ENCODE assay signal across 1 cellular context in the genomic region with DNA sequence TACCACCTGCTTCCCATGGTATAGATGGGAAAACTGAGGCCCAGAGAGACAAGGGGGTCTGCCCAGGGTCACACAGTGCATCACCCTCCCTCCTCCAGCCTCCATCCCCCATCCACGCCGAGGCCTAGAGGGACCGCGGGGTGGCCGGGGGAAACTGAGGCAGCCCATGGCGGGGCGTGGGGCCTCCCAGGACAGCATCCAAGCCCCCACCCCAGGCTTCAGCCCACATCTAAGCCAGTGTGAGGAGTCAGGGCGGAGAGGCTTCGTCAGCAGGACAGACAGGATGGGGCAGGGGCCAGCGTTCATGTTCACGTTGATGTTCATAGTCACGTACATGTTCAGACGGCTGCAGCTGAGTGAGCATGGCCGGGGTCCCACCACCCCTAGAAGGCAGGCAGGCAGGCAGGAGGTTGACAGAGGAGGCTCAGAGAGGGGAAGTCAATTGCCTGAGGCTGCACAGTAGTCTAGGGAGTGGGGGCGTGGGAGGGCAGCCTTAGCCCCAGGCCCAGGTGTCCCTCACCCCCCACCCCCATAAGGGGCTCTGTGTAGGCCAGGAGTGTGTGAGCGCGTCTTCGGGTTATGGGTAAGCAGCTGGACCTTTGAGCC.
TF ChIP-seq lines count a peak whose summit lies in the region.

No MANE protein-coding gene starts in this region.

TF ChIP-seq in IMR-90, 13 proteins besides CTCF, POLR2A, EP300 and RAD21:
- TF ChIP-seq MAZ (IDR thresholded peaks at IDR 0.05; ENCODE audit: borderline replicate concordance, low read depth, low read length) (no peak), RCOR1 (IDR thresholded peaks at IDR 0.05; ENCODE audit: insufficient replicate concordance, low read length) (no peak), BHLHE40 (IDR thresholded peaks at IDR 0.05; ENCODE audit: low read depth, low read length) (no peak), NFE2L2 (IDR thresholded peaks at IDR 0.05; ENCODE audit: low read depth, low read length) (no peak)
